In genomic region chr1:207805841-207806421, GRCh38 we compare ENCODE assay signal across 8 cellular contexts. TPM values are rescaled to one million over a fixed set of nuclear protein-coding genes. Genes with fewer than 3 reads are reported as not detected.
DNase-seq lines count a peak whose midpoint lies in the region; ATAC-seq and TF ChIP-seq lines count a peak whose summit lies in the region.

No MANE protein-coding gene starts in this region.

- ATAC-seq in psoas muscle (peak; percentile 84 to 91 (median 86)), HG02763 (IDR thresholded peaks at IDR 0.05; ENCODE audit: unreplicated experiment) (no peak)

- peak; percentile 70 for DNase-seq in DMS 273 (lab: John Stamatoyannopoulos, UW; ENCODE audit: unreplicated experiment)
- peak; percentile 96 to 97 for DNase-seq in foreskin fibroblast
- DNase-seq in psoas muscle, result peak; percentile 88 to 94
- DNase-seq in NCI-H2081 treated with DMSO at 0.1 percent for 48 hours (lab: John Stamatoyannopoulos, UW), result no peak
- no peak for DNase-seq in NCI-H128 (lab: John Stamatoyannopoulos, UW; ENCODE audit: unreplicated experiment)
- no peak for DNase-seq in NCI-H2029 treated with DMSO at 0.1 percent for 48 hours (lab: John Stamatoyannopoulos, UW)

- no peak for TF ChIP-seq CTCF in WI38 (IDR thresholded peaks at IDR 0.05; ENCODE audit: low read depth, low read length)
- TF ChIP-seq CTCF in foreskin fibroblast (IDR thresholded peaks at IDR 0.05; ENCODE audit: low read depth, low read length), result no peak
- TF ChIP-seq CTCF in psoas muscle (IDR thresholded peaks at IDR 0.05), result no peak

- H3K4me3 ChIP-seq in WI38 (ENCODE audit: low read depth, low read length) (0 out of 2 replicates have a peak overlapping the region, but pooled peaks have one; percentile 2), foreskin fibroblast (ENCODE audit: low read depth in 1 of 2, low read length in 2 of 2) (no peak overlapping the region), psoas muscle (peak overlapping the region; percentile 42)

- H3K36me3 ChIP-seq in psoas muscle (ENCODE audit: insufficient read depth in 1 of 2, low read depth in 1 of 2), result peaks cover 0 to 100% of the 10 kb centered on the region in 2 donors

- WGBS in psoas muscle, 3 donors, result 10 to 35% (median 15%) methylated on average over 5 of the region's 5 CpGs

- no peaks in the 10 kb centered on the region for H3K9me3 ChIP-seq in psoas muscle

- H3K27ac ChIP-seq in psoas muscle, result peak overlapping the region; percentile 95

- peaks cover 85% of the 10 kb centered on the region for H3K4me1 ChIP-seq in psoas muscle

- no peaks in the 10 kb centered on the region for H3K27me3 ChIP-seq in psoas muscle (ENCODE audit: insufficient read depth in 3 of 3, low read length in 2 of 3)

- intact Hi-C loops in psoas muscle (cut with DNase I), result no loop called here

RNA-seq across cellular contexts. Expression of gene CD46, which starts 54.1 kb away (rescaled TPM):
- total RNA-seq in psoas muscle, result 10 to 100 TPM; 43.5 to 55.3 (median 47.4) TPM
- 10 to 100 TPM; 33.9 to 66.3 (median 34.5) TPM for polyA plus RNA-seq in psoas muscle

Comparison
In these comparisons a context has a peak if more than half of its experiments do, and no peak if none do; other contexts are left out.
1. DNase-seq: peak in DMS 273 (single experiment), foreskin fibroblast (2 of 2) and psoas muscle (2 of 2); none in NCI-H2081 treated with DMSO at 0.1 percent for 48 hours (single experiment), NCI-H128 (single experiment) and NCI-H2029 treated with DMSO at 0.1 percent for 48 hours (single experiment).
2. H3K4me3 ChIP-seq: peak in WI38 (single experiment) and psoas muscle (single experiment); none in foreskin fibroblast (0 of 2).